Comparison of ENCODE assay signal across 8 cellular contexts in genomic region chr20:24991897-24992419, GRCh38. TPM values are rescaled to one million over a fixed set of nuclear protein-coding genes. Genes with fewer than 3 reads are reported as not detected.
A peak's percentile ranks its signal among the peaks of the same experiment; 100 is the strongest.
DNase-seq lines count a peak whose midpoint lies in the region; ATAC-seq and TF ChIP-seq lines count a peak whose summit lies in the region.

No MANE protein-coding gene starts in this region.

- no peak for TF ChIP-seq CTCF in endothelial cell (IDR thresholded peaks at IDR 0.05; ENCODE audit: unreplicated experiment)

- H3K4me3 Mint-ChIP-seq in endothelial cell (ENCODE audit: unreplicated experiment) (peak overlapping the region; percentile 96), naive B cell (peak overlapping the region; percentile 89 to 97 (median 95))

- H3K9me3 ChIP-seq in BLaER1 (no peaks in the 10 kb centered on the region), SK-N-MC (ENCODE audit: low read depth, low read length) (no peaks in the 10 kb centered on the region)

- DNase-seq in SK-N-MC (ENCODE audit: low read depth, low spot score), result no peak
- peak; percentile 24 for DNase-seq in endothelial cell (ENCODE audit: low spot score)
- DNase-seq in naive B cell, result peak; percentile 5
- no peak for DNase-seq in NCI-H2081 treated with DMSO at 0.1 percent for 48 hours (lab: John Stamatoyannopoulos, UW)
- no peak for DNase-seq in NCI-H774 (lab: John Stamatoyannopoulos, UW)

- peak overlapping the region; percentile 95 for H3K4me2 ChIP-seq in BLaER1

- H3K4me1 ChIP-seq in BLaER1, result peaks cover 88% of the 10 kb centered on the region

- peaks cover 23% of the 10 kb centered on the region for H4K20me1 ChIP-seq in BLaER1

- H3K4me3 ChIP-seq in BLaER1 (peak overlapping the region; percentile 91), SK-N-MC (peak overlapping the region; percentile 91)

- H3K27me3 Mint-ChIP-seq in endothelial cell (ENCODE audit: unreplicated experiment) (peaks cover 5% of the 10 kb centered on the region), naive B cell (no peaks in the 10 kb centered on the region)

- H3K36me3 Mint-ChIP-seq in endothelial cell (ENCODE audit: low read depth, unreplicated experiment) (peaks cover 4% of the 10 kb centered on the region), naive B cell (no peaks in the 10 kb centered on the region)

- H3K4me1 Mint-ChIP-seq in endothelial cell (ENCODE audit: unreplicated experiment) (peaks cover 46% of the 10 kb centered on the region), naive B cell (peaks cover 34 to 50% (median 48%) of the 10 kb centered on the region in 3 donors)

- H3K27ac ChIP-seq in BLaER1 (peak overlapping the region; percentile 87), SK-N-MC (no peak overlapping the region)

- H3K36me3 ChIP-seq in BLaER1 (0 out of 2 replicates have a peak, but pooled peaks cover 4% of the 10 kb centered on the region), SK-N-MC (ENCODE audit: insufficient read depth, low read length) (no peaks in the 10 kb centered on the region)

- ATAC-seq in GM18873 (IDR thresholded peaks at IDR 0.05; ENCODE audit: low FRiP score, unreplicated experiment) (peak; percentile 10), HG03103 (IDR thresholded peaks at IDR 0.05; ENCODE audit: low read depth, unreplicated experiment) (peak; percentile 11), naive B cell (ENCODE audit: low read depth in 2 of 2) (peak; percentile 2 to 9)

- no peaks in the 10 kb centered on the region for H3K9me3 Mint-ChIP-seq in endothelial cell (ENCODE audit: unreplicated experiment)
- no peaks in the 10 kb centered on the region for H3K9me3 Mint-ChIP-seq in naive B cell

- peak overlapping the region; percentile 19 for H3K27ac Mint-ChIP-seq in endothelial cell (ENCODE audit: unreplicated experiment)
- H3K27ac Mint-ChIP-seq in naive B cell, result peak overlapping the region; percentile 86 to 99 (median 98)

- H3K9ac ChIP-seq in BLaER1 (peak overlapping the region; percentile 90), SK-N-MC (ENCODE audit: insufficient read length) (peak overlapping the region; percentile 80)

- no peaks in the 10 kb centered on the region for H3K27me3 ChIP-seq in BLaER1

RNA-seq across cellular contexts. Expression of gene APMAP, which starts 0.6 kb away (rescaled TPM):
- 95.2 TPM for total RNA-seq in endothelial cell (ENCODE audit: unreplicated experiment)
- 10 to 100 TPM; 41.4 to 71.6 (median 48.7) TPM for polyA plus RNA-seq in naive B cell (ENCODE audit: low read depth in 6 of 6)

RNA-seq across cellular contexts. Expression of gene CST7, which starts 42.9 kb away (rescaled TPM):
- total RNA-seq in endothelial cell (ENCODE audit: unreplicated experiment), result not detected
- polyA plus RNA-seq in naive B cell (ENCODE audit: low read depth in 6 of 6), result 1 to 10 TPM in 5 of 6 donors, under 1 TPM in 1; 0.65 to 4.6 (median 2.7) TPM

Comparison
In these comparisons a context has a peak if more than half of its experiments do, and no peak if none do; other contexts are left out.
1. DNase-seq: peak in endothelial cell (single experiment) and naive B cell (single experiment); none in SK-N-MC (single experiment), NCI-H2081 treated with DMSO at 0.1 percent for 48 hours (single experiment) and NCI-H774 (single experiment).
2. Peak in every context shown above with its lines, with median percentiles within 50 percentile points of each other: ATAC-seq.